Comparison of ENCODE assay signal across 17 cellular contexts in the genomic region with DNA sequence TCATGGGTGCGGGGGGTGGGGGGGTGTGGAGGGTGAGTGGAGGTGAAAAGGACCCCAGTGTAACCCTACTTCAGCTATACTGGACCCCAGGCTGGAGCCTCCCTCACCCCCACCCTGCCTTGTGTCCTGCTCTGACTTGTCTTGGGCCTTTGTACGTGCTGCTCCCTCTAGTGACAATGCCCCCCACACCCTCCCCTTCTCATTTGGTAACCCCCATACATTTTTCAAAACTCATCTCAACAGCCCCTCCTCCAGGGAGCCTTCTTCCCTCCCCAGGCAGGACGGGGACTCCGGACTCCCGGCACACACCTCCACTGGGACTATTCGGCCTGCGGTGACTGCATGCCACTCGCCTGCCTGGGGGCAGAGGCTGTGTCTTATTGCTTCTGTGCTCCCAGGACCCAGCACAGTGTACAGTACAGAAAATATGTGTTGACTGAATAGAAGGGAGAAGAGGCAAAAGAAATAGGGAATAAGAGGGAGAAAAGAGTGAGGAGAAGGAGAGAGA.
DNase-seq lines count a peak whose midpoint lies in the region; ATAC-seq, FAIRE-seq and TF ChIP-seq lines count a peak whose summit lies in the region.
"Had no signal": no experiment of that assay in that cellular context is flagged by ENCODE, and none has a peak within 500 bp of the region (broad histone marks: within the 10 kb centered on the region; RNA-seq: fewer than 3 reads in every experiment).

No MANE protein-coding gene starts in this region.

- no peak for DNase-seq in HepG2 (ENCODE audit: low spot score)
- DNase-seq in progenitor cell of endocrine pancreas (ENCODE audit: low spot score, unreplicated experiment), result no peak
- DNase-seq in NCI-H1092 treated with DMSO at 0.1 percent for 48 hours (lab: John Stamatoyannopoulos, UW), result no peak
- no peak for DNase-seq in DMS79 (lab: John Stamatoyannopoulos, UW)
- DNase-seq in middle frontal gyrus (ENCODE audit: extremely low spot score, low spot score), result no peak
- no peak for DNase-seq in breast epithelium (ENCODE audit: low spot score in 2 of 2)
- DNase-seq: DMS 273 treated with DMSO at 0.1 percent for 48 hours, GDM1, KG1, NCI-H1694 treated with DMSO at 0.1 percent for 48 hours, NCI-H774 had no signal

- WGBS in HepG2 (ENCODE audit: low lambda C conversion rate), result 7% methylated on average over 8 of the region's 8 CpGs

- POLR2A ChIA-PET in HepG2 (lab: Yijun Ruan, JAX), result interaction anchor here (1.2 kb wide), 1 partner anchor 23 kb away, joined by 3 read pairs; no protein-coding TSS in a partner anchor

- no TSS peak for BruUV-seq in HepG2 (replicated peaks; lab: Mats Ljungman, UMichigan)

- H3K4me1 ChIP-seq in BLaER1 treated with 17β-estradiol and CSF1 and Interleukin-3, amounts not matched to agents 10 nM and 100 nM, result peaks cover 5 to 52% (median 35%) of the 10 kb centered on the region in 10 experiments; a peak in 17 of 20 replicates
- H3K4me1 ChIP-seq in HepG2 (ENCODE audit: insufficient read depth, low read length) (peaks cover 55% of the 10 kb centered on the region), breast epithelium (no peaks in the 10 kb centered on the region)

- H3K9me3 Mint-ChIP-seq in progenitor cell of endocrine pancreas (ENCODE audit: low read depth), result no peaks in the 10 kb centered on the region

- CTCF ChIA-PET in HepG2 (lab: Yijun Ruan, JAX; ENCODE audit: low intra/inter-chr PET ratio, low total read pairs), result no interaction called here

- peak overlapping the region in 8 of 11 experiments; percentile 45 to 79 (median 72); a peak in 10 of 22 replicates for H3K4me2 ChIP-seq in BLaER1 treated with 17β-estradiol and CSF1 and Interleukin-3, amounts not matched to agents 10 nM and 100 nM
- H3K4me2 ChIP-seq in HepG2 (ENCODE audit: low read depth, low read length), result peak overlapping the region; percentile 13; the same call in 1 of the 2 replicates

- ATAC-seq in HepG2, result peak; percentile 45
- ATAC-seq: HCT116 had no signal

- no peaks in the 10 kb centered on the region for H3K79me2 ChIP-seq in HepG2 (ENCODE audit: insufficient read depth, low read length)

- no peak for TF ChIP-seq RAD21 in HepG2 (CRISPR knock-in tag; IDR thresholded peaks at IDR 0.05)

- H3K4me3 Mint-ChIP-seq in progenitor cell of endocrine pancreas (ENCODE audit: low read depth), result no peak overlapping the region

- no peak overlapping the region for H2AFZ ChIP-seq in HepG2 (ENCODE audit: low read length)
- H2AFZ ChIP-seq: GM23248 had no signal

- no peaks in the 10 kb centered on the region for H4K20me1 ChIP-seq in BLaER1 treated with 17β-estradiol and CSF1 and Interleukin-3, amounts not matched to agents 10 nM and 100 nM
- H4K20me1 ChIP-seq in HepG2 (ENCODE audit: insufficient read depth, low read length), result no peaks in the 10 kb centered on the region

- no peaks in the 10 kb centered on the region for H3K27me3 ChIP-seq in BLaER1 treated with 17β-estradiol and CSF1 and Interleukin-3, amounts not matched to agents 10 nM and 100 nM
- H3K27me3 ChIP-seq in HepG2 (ENCODE audit: control insufficient read depth in 1 of 2, insufficient read depth in 2 of 2, low read length in 2 of 2) (peaks cover 8 to 49% of the 10 kb centered on the region in 2 experiments; a peak in 4 of 5 replicates), breast epithelium (no peaks in the 10 kb centered on the region)

- TF ChIP-seq EP300 in HepG2 (IDR thresholded peaks at IDR 0.05; ENCODE audit: low read depth in 2 of 2, low read length in 2 of 2) (no peak), HepG2 (CRISPR knock-in tag; IDR thresholded peaks at IDR 0.05; ENCODE audit: borderline replicate concordance) (no peak)

- peak overlapping the region; percentile 74 for H3K27ac Mint-ChIP-seq in progenitor cell of endocrine pancreas

- no peaks in the 10 kb centered on the region for H3K27me3 Mint-ChIP-seq in progenitor cell of endocrine pancreas

- no peak overlapping the region for H3K4me3 ChIP-seq in BLaER1 treated with 17β-estradiol and CSF1 and Interleukin-3, amounts not matched to agents 10 nM and 100 nM
- no peak overlapping the region; a peak in 1 of 6 replicates for H3K4me3 ChIP-seq in HepG2 (replicated peaks in 1 of 3; ENCODE audit: insufficient read depth in 1 of 3, low read depth in 2 of 3, low read length in 3 of 3)
- H3K4me3 ChIP-seq in breast epithelium, result no peak overlapping the region
- H3K4me3 ChIP-seq: GM23248 had no signal

- no peak for FAIRE-seq in HepG2 (lab: Jason Lieb, UNC)
- FAIRE-seq: A204.1, RCC 7860 had no signal

- H3K9ac ChIP-seq in BLaER1 treated with 17β-estradiol and CSF1 and Interleukin-3, amounts not matched to agents 10 nM and 100 nM, result no peak overlapping the region
- H3K9ac ChIP-seq in HepG2 (ENCODE audit: insufficient read depth, low read depth, low read length), result no peak overlapping the region
- H3K9ac ChIP-seq: GM23248 had no signal

- intact Hi-C loops in HepG2 (cut with micrococcal nuclease; ENCODE audit: unreplicated experiment), result no loop called here
- intact Hi-C loops in breast epithelium (cut with DNase I; ENCODE audit: low total_unique reads), result no loop called here

- in situ Hi-C loops in HepG2 (cut with HindIII; ENCODE audit: extremely low pct_ligation_motif_present, low pct_unique_long_range_greater_than_20kb), result no loop called here

- no peaks in the 10 kb centered on the region for H3K36me3 Mint-ChIP-seq in progenitor cell of endocrine pancreas (ENCODE audit: insufficient read depth)

- H3K27ac ChIP-seq in BLaER1 treated with 17β-estradiol and CSF1 and Interleukin-3, amounts not matched to agents 10 nM and 100 nM, result peak overlapping the region in 2 of 11 experiments; percentile 11 to 63; a peak in 1 of 22 replicates
- H3K27ac ChIP-seq in VCaP, result peak overlapping the region; percentile 35
- H3K27ac ChIP-seq in HepG2 (ENCODE audit: extremely low read length, insufficient read depth, low read length), result no peak overlapping the region
- no peak overlapping the region for H3K27ac ChIP-seq in breast epithelium
- H3K27ac ChIP-seq: GM23248 had no signal

- H3K9me3 ChIP-seq in BLaER1 treated with 17β-estradiol and CSF1 and Interleukin-3, amounts not matched to agents 10 nM and 100 nM (replicated peaks in 1 of 11), result no peaks in the 10 kb centered on the region
- H3K9me3 ChIP-seq in HepG2 (ENCODE audit: low read length), result no peaks in the 10 kb centered on the region
- no peaks in the 10 kb centered on the region for H3K9me3 ChIP-seq in breast epithelium

- no peak for TF ChIP-seq POLR2A in HepG2 (IDR thresholded peaks at IDR 0.05; ENCODE audit: insufficient read depth in 1 of 2, low read depth in 2 of 2, low read length in 2 of 2)
- TF ChIP-seq POLR2A in breast epithelium (IDR thresholded peaks at IDR 0.05), result no peak

- H3K4me1 Mint-ChIP-seq in progenitor cell of endocrine pancreas (ENCODE audit: low read depth), result peaks cover 50% of the 10 kb centered on the region

- no peaks in the 10 kb centered on the region for H3K36me3 ChIP-seq in BLaER1 treated with 17β-estradiol and CSF1 and Interleukin-3, amounts not matched to agents 10 nM and 100 nM
- H3K36me3 ChIP-seq in HepG2 (replicated peaks in 1 of 2; ENCODE audit: control insufficient read depth in 1 of 2, insufficient read depth in 2 of 2, low read length in 2 of 2) (no peaks in the 10 kb centered on the region), breast epithelium (no peaks in the 10 kb centered on the region)

- TF ChIP-seq CTCF in VCaP (conservative IDR thresholded peaks at IDR 0.05) (no peak), HepG2 (CRISPR knock-in tag; IDR thresholded peaks at IDR 0.05) (peak; percentile 45), progenitor cell of endocrine pancreas (IDR thresholded peaks at IDR 0.05; ENCODE audit: unreplicated experiment) (no peak), breast epithelium (IDR thresholded peaks at IDR 0.05) (no peak)

TF ChIP-seq in HepG2, 621 proteins besides CTCF, POLR2A, EP300 and RAD21:
- TF ChIP-seq, protein P1, sequence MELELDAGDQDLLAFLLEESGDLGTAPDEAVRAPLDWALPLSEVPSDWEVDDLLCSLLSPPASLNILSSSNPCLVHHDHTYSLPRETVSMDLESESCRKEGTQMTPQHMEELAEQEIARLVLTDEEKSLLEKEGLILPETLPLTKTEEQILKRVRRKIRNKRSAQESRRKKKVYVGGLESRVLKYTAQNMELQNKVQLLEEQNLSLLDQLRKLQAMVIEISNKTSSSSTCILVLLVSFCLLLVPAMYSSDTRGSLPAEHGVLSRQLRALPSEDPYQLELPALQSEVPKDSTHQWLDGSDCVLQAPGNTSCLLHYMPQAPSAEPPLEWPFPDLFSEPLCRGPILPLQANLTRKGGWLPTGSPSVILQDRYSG (CRISPR knock-in tag; IDR thresholded peaks at IDR 0.05), result no peak
- TF ChIP-seq, protein P2, sequence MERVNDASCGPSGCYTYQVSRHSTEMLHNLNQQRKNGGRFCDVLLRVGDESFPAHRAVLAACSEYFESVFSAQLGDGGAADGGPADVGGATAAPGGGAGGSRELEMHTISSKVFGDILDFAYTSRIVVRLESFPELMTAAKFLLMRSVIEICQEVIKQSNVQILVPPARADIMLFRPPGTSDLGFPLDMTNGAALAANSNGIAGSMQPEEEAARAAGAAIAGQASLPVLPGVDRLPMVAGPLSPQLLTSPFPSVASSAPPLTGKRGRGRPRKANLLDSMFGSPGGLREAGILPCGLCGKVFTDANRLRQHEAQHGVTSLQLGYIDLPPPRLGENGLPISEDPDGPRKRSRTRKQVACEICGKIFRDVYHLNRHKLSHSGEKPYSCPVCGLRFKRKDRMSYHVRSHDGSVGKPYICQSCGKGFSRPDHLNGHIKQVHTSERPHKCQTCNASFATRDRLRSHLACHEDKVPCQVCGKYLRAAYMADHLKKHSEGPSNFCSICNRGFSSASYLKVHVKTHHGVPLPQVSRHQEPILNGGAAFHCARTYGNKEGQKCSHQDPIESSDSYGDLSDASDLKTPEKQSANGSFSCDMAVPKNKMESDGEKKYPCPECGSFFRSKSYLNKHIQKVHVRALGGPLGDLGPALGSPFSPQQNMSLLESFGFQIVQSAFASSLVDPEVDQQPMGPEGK (CRISPR knock-in tag; IDR thresholded peaks at IDR 0.05), result peak; percentile 45; the same call in 1 of the 2 replicates
TF ChIP-seq in HepG2: peak in this region for 1.
